Comparison of ENCODE assay signal across 18 cellular contexts in the genomic region with DNA sequence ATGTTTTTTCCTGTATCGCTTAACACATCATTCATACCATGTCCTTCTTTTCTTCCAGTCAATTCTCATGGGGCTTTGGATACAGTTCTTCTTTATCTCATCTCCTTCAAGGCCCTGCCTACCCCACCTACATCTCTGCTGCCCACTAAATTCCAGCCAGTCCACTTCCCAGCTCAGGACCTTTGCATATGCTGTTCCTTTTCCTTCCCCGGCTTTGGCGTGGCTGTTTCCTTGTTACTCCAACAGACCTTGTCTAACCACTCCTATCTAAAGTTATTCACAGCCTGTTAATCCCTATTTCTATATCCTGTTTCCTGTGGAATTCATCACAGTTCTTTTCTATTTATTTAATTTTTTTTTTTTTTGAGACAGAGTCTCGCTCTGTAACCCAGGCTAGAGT. TPM values are rescaled to one million over a fixed set of nuclear protein-coding genes. Genes with fewer than 3 reads are reported as not detected.
DNase-seq lines count a peak whose midpoint lies in the region; ATAC-seq, FAIRE-seq and TF ChIP-seq lines count a peak whose summit lies in the region.
"Had no signal": no experiment of that assay in that cellular context is flagged by ENCODE, and none has a peak within 500 bp of the region (broad histone marks: within the 10 kb centered on the region; RNA-seq: fewer than 3 reads in every experiment).

No MANE protein-coding gene starts in this region.

- no peak overlapping the region for H3K18ac ChIP-seq in mesenchymal stem cell (ENCODE audit: low read depth in 1 of 2, low read length in 2 of 2)

- H3K14ac ChIP-seq in mesenchymal stem cell (ENCODE audit: low read length in 2 of 2) = no peak overlapping the region

- H2AFZ ChIP-seq in mesenchymal stem cell (ENCODE audit: low read depth, low read length) = no peak overlapping the region

- H3K4me1 Mint-ChIP-seq in activated CD4-positive, alpha-beta T cell treated with anti-CD3 and anti-CD28 coated beads for 36 hours = peaks cover 30% of the 10 kb centered on the region
- peaks cover 15% of the 10 kb centered on the region for H3K4me1 Mint-ChIP-seq in chondrocyte (ENCODE audit: low read depth)
- H3K4me1 Mint-ChIP-seq in stimulated activated memory B cell treated with anti-CD40 and anti-IgM and Interleukin-4, amounts not matched to agents 10 μg/mL and 1 μg/mL and 100 μg/mL, for 72 hours = peaks cover 31% of the 10 kb centered on the region

- FAIRE-seq in kidney (lab: Jason Lieb, UNC) = no peak
- FAIRE-seq: G401.6, H54 had no signal

- no peak overlapping the region for H4K91ac ChIP-seq in mesenchymal stem cell (ENCODE audit: low read length)

- no peaks in the 10 kb centered on the region for H3K36me3 Mint-ChIP-seq in activated CD4-positive, alpha-beta T cell treated with anti-CD3 and anti-CD28 coated beads for 36 hours (ENCODE audit: low read depth)
- peaks cover 3% of the 10 kb centered on the region for H3K36me3 Mint-ChIP-seq in chondrocyte (ENCODE audit: low read depth)
- no peaks in the 10 kb centered on the region for H3K36me3 Mint-ChIP-seq in stimulated activated memory B cell treated with anti-CD40 and anti-IgM and Interleukin-4, amounts not matched to agents 10 μg/mL and 1 μg/mL and 100 μg/mL, for 72 hours

- no peak overlapping the region for H2BK15ac ChIP-seq in mesenchymal stem cell (ENCODE audit: low read depth, poor library complexity, severe bottlenecking)

- no peak for ATAC-seq in activated CD4-positive, alpha-beta T cell treated with anti-CD3 and anti-CD28 coated beads for 36 hours
- ATAC-seq in stimulated activated memory B cell treated with anti-CD40 and anti-IgM and Interleukin-4, amounts not matched to agents 10 μg/mL and 1 μg/mL and 100 μg/mL, for 72 hours = no peak
- no peak for ATAC-seq in HG03097 (IDR thresholded peaks at IDR 0.05; ENCODE audit: low FRiP score, unreplicated experiment)

- H2AK5ac ChIP-seq in mesenchymal stem cell (ENCODE audit: low read length, severe bottlenecking) = peak overlapping the region; percentile 38

- no peak overlapping the region for H2BK5ac ChIP-seq in mesenchymal stem cell (ENCODE audit: low read depth, low read length, poor library complexity, severe bottlenecking)

- no peaks in the 10 kb centered on the region for H3K36me3 ChIP-seq in mesenchymal stem cell (ENCODE audit: control insufficient read depth in 1 of 2, insufficient read depth in 2 of 2, low read depth in 1 of 2, low read length in 2 of 2)
- H3K36me3 ChIP-seq in kidney (ENCODE audit: control insufficient read depth in 1 of 2, insufficient read depth in 2 of 2, low read length in 2 of 2) = no peaks in the 10 kb centered on the region

- no peak overlapping the region for H4K8ac ChIP-seq in mesenchymal stem cell (ENCODE audit: low read length)

- H3K4ac ChIP-seq in mesenchymal stem cell (ENCODE audit: low read depth in 1 of 2, low read length in 2 of 2) = no peak overlapping the region

- no peak overlapping the region for H3K4me2 ChIP-seq in mesenchymal stem cell (ENCODE audit: low read length, poor library complexity, severe bottlenecking)

- CTCF ChIA-PET in activated CD4-positive, alpha-beta T cell treated with anti-CD3 and anti-CD28 coated beads for 36 hours (lab: Charles Lee) = interaction anchor here (0.7 kb wide), 1 partner anchor 72 kb away, joined by 3 read pairs; no protein-coding TSS in a partner anchor

- TF ChIP-seq CTCF in chondrocyte (IDR thresholded peaks at IDR 0.05) = no peak
- TF ChIP-seq CTCF in kidney (IDR thresholded peaks at IDR 0.05; ENCODE audit: borderline replicate concordance, extremely low read depth, insufficient read depth) = no peak

- intact Hi-C loops in activated CD4-positive, alpha-beta T cell treated with anti-CD3 and anti-CD28 coated beads for 36 hours (cut with DNase I, micrococcal nuclease) = no loop called here
- intact Hi-C loops in kidney (cut with DNase I) = no loop called here

- peak overlapping the region; percentile 47 for H3K27ac Mint-ChIP-seq in activated CD4-positive, alpha-beta T cell treated with anti-CD3 and anti-CD28 coated beads for 36 hours
- no peak overlapping the region for H3K27ac Mint-ChIP-seq in chondrocyte (ENCODE audit: unreplicated experiment)
- peak overlapping the region; percentile 80 for H3K27ac Mint-ChIP-seq in stimulated activated memory B cell treated with anti-CD40 and anti-IgM and Interleukin-4, amounts not matched to agents 10 μg/mL and 1 μg/mL and 100 μg/mL, for 72 hours

- no peaks in the 10 kb centered on the region for H3K79me1 ChIP-seq in mesenchymal stem cell (replicated peaks; ENCODE audit: low read length, poor library complexity, severe bottlenecking)

- H3K27ac ChIP-seq in mesenchymal stem cell (ENCODE audit: low read length, poor library complexity, severe bottlenecking) (no peak overlapping the region), kidney (ENCODE audit: low read depth in 2 of 2, low read length in 2 of 2) (no peak overlapping the region)

- H3K23ac ChIP-seq in mesenchymal stem cell (ENCODE audit: low read length in 2 of 2) = no peak overlapping the region

- no peak overlapping the region for H2BK12ac ChIP-seq in mesenchymal stem cell (ENCODE audit: low read length in 2 of 2)

- POLR2A ChIA-PET in activated CD4-positive, alpha-beta T cell treated with anti-CD3 and anti-CD28 coated beads for 36 hours (lab: Charles Lee) = interaction anchor here (0.7 kb wide), 1 partner anchor 77 kb away, joined by 3 read pairs; no protein-coding TSS in a partner anchor

- WGBS in mesenchymal stem cell = 100% methylated on average over 4 of the region's 4 CpGs

- H3K9me3 ChIP-seq in mesenchymal stem cell (ENCODE audit: control insufficient read depth, low read length) (no peaks in the 10 kb centered on the region), kidney (ENCODE audit: control insufficient read depth in 1 of 2, low read length in 2 of 2) (no peaks in the 10 kb centered on the region)

- H3K4me3 Mint-ChIP-seq in activated CD4-positive, alpha-beta T cell treated with anti-CD3 and anti-CD28 coated beads for 36 hours = no peak overlapping the region
- no peak overlapping the region for H3K4me3 Mint-ChIP-seq in chondrocyte (ENCODE audit: unreplicated experiment)
- no peak overlapping the region for H3K4me3 Mint-ChIP-seq in stimulated activated memory B cell treated with anti-CD40 and anti-IgM and Interleukin-4, amounts not matched to agents 10 μg/mL and 1 μg/mL and 100 μg/mL, for 72 hours
- H3K4me3 Mint-ChIP-seq: CD4-positive, CD25-positive, alpha-beta regulatory T cell had no signal

- H2BK120ac ChIP-seq in mesenchymal stem cell (ENCODE audit: low read depth, low read length) = no peak overlapping the region

- H3K27me3 Mint-ChIP-seq in activated CD4-positive, alpha-beta T cell treated with anti-CD3 and anti-CD28 coated beads for 36 hours = peaks cover 2% of the 10 kb centered on the region
- H3K27me3 Mint-ChIP-seq in chondrocyte (ENCODE audit: low read depth) = no peaks in the 10 kb centered on the region
- H3K27me3 Mint-ChIP-seq in stimulated activated memory B cell treated with anti-CD40 and anti-IgM and Interleukin-4, amounts not matched to agents 10 μg/mL and 1 μg/mL and 100 μg/mL, for 72 hours = no peaks in the 10 kb centered on the region
- H3K27me3 Mint-ChIP-seq: CD4-positive, CD25-positive, alpha-beta regulatory T cell had no signal

- no peak overlapping the region for H3K9ac ChIP-seq in mesenchymal stem cell (ENCODE audit: low read length)
- no peak overlapping the region for H3K9ac ChIP-seq in kidney (ENCODE audit: low read length in 2 of 2)

- no peak for DNase-seq in activated CD4-positive, alpha-beta T cell treated with anti-CD3 and anti-CD28 coated beads for 36 hours
- DNase-seq in activated CD4-positive, alpha-beta T cell treated with anti-CD3 and anti-CD28 coated beads, Interleukin-2, amount 50 U/mL, for 4 hours = no peak
- DNase-seq in chondrocyte (ENCODE audit: low spot score) = peak; percentile 35
- DNase-seq in mesenchymal stem cell = no peak
- DNase-seq in kidney = no peak
- no peak for DNase-seq in HCEC 1CT
- DNase-seq: 8988T; CD4-positive, CD25-positive, alpha-beta regulatory T cell; COR-L47; DMS 273 treated with DMSO at 0.1 percent for 48 hours; MM.1S; NCI-H1092; NCI-H2081; SHP77 had no signal

- no peaks in the 10 kb centered on the region for H3K9me3 Mint-ChIP-seq in activated CD4-positive, alpha-beta T cell treated with anti-CD3 and anti-CD28 coated beads for 36 hours (ENCODE audit: low read depth)
- no peaks in the 10 kb centered on the region for H3K9me3 Mint-ChIP-seq in chondrocyte (ENCODE audit: low read depth)
- no peaks in the 10 kb centered on the region for H3K9me3 Mint-ChIP-seq in stimulated activated memory B cell treated with anti-CD40 and anti-IgM and Interleukin-4, amounts not matched to agents 10 μg/mL and 1 μg/mL and 100 μg/mL, for 72 hours

- H3K4me1 ChIP-seq in mesenchymal stem cell (ENCODE audit: control insufficient read depth, insufficient read depth, low read depth, low read length) = no peaks in the 10 kb centered on the region
- no peaks in the 10 kb centered on the region for H3K4me1 ChIP-seq in kidney (ENCODE audit: control insufficient read depth in 1 of 2, insufficient read depth in 1 of 2, low read depth in 1 of 2, low read length in 2 of 2)

- H3K4me3 ChIP-seq in mesenchymal stem cell (ENCODE audit: insufficient read depth in 1 of 2, low read depth in 1 of 2, low read length in 2 of 2) = no peak overlapping the region
- no peak overlapping the region for H3K4me3 ChIP-seq in kidney (ENCODE audit: low read length in 2 of 2)

- no peaks in the 10 kb centered on the region for H3K27me3 ChIP-seq in mesenchymal stem cell (ENCODE audit: control insufficient read depth in 1 of 2, insufficient read depth in 1 of 2, low read length in 2 of 2)

RNA-seq across cellular contexts. Expression of a gene that starts 6.6 kb away (rescaled TPM):
- total RNA-seq in activated CD4-positive, alpha-beta T cell treated with anti-CD3 and anti-CD28 coated beads for 36 hours = 100 to 1,000 TPM; 332 to 345 TPM
- 164 to 203 TPM (median 164 TPM) in 3 replicates for total RNA-seq in chondrocyte
- 67.6 TPM for polyA plus RNA-seq in mesenchymal stem cell (2013, experiment 1 of 2)
- 66.8 TPM for polyA plus RNA-seq in mesenchymal stem cell (2013, experiment 2 of 2)
- total RNA-seq in kidney = 327 TPM
- polyA plus RNA-seq in kidney (ENCODE audit: insufficient read depth, low read depth, low replicate concordance) = 55.6 TPM

RNA-seq across cellular contexts. Expression of a gene that starts 28.2 kb away (rescaled TPM):
- total RNA-seq in activated CD4-positive, alpha-beta T cell treated with anti-CD3 and anti-CD28 coated beads for 36 hours = 1 to 10 TPM; 4.2 to 4.4 TPM
- total RNA-seq in chondrocyte (501 to 877 TPM (median 874 TPM) in 3 replicates), kidney (204 TPM)
- polyA plus RNA-seq in mesenchymal stem cell (2013, experiment 1 of 2) = 168 TPM
- polyA plus RNA-seq in mesenchymal stem cell (2013, experiment 2 of 2) = 165 TPM
- polyA plus RNA-seq in kidney (ENCODE audit: insufficient read depth, low read depth, low replicate concordance) = 67.1 TPM

Comparison
In these comparisons a context has a peak if more than half of its experiments do, and no peak if none do; other contexts are left out.
1. RNA of a gene that starts 28.2 kb away (total RNA-seq): 501 to 877 TPM in chondrocyte and 204 TPM in kidney (single experiment); 4.2 to 4.4 TPM in activated CD4-positive, alpha-beta T cell treated with anti-CD3 and anti-CD28 coated beads for 36 hours; every median in the first group is over 10 times any median in the second.